ENCODE assay signal across 13 cellular contexts in the genomic region with DNA sequence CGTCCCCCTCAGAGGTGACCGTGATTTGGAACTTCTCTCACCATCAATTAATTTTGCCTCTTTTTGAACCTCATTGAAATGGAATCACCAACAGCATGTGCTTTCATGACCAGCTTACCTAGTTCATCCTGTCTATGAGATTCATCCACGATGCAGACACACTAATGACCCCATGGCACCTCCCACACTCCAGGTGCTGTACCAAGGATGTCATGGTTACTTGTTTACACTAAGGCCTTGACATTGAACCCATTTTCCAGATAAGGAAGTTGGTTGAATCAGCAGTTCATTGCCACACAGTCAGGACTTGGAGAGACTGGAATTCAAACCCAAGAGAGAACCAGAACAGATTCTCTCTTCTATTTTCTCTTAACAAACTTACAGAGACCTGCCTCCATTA.
A peak's percentile ranks its signal among the peaks of the same experiment; 100 is the strongest.
DNase-seq lines count a peak whose midpoint lies in the region; ATAC-seq and TF ChIP-seq lines count a peak whose summit lies in the region.
"Had no signal": no experiment of that assay in that cellular context is flagged by ENCODE, and none has a peak within 500 bp of the region (broad histone marks: within the 10 kb centered on the region; RNA-seq: fewer than 3 reads in every experiment).

No MANE protein-coding gene starts in this region.

- H3K4me3 ChIP-seq in adrenal gland, result no peak overlapping the region
- no peak overlapping the region for H3K4me3 ChIP-seq in esophagus muscularis mucosa
- no peak overlapping the region for H3K4me3 ChIP-seq in tibial nerve

- H3K27me3 ChIP-seq in adrenal gland, result no peaks in the 10 kb centered on the region
- no peaks in the 10 kb centered on the region for H3K27me3 ChIP-seq in esophagus muscularis mucosa
- H3K27me3 ChIP-seq in tibial nerve, result no peaks in the 10 kb centered on the region

- peaks cover 5% of the 10 kb centered on the region for H3K9me3 Mint-ChIP-seq in neural crest cell

- DNase-seq in adrenal gland, result no peak
- DNase-seq in esophagus muscularis mucosa (ENCODE audit: extremely low spot score), result no peak
- DNase-seq in neural crest cell (ENCODE audit: low read depth, low spot score), result no peak
- DNase-seq in tibial nerve (ENCODE audit: low spot score in 2 of 2), result no peak
- DNase-seq in GM19238 (ENCODE audit: insufficient read length, low spot score), result no peak
- no peak for DNase-seq in globus pallidus (ENCODE audit: low spot score)
- DNase-seq: activated CD4-positive, alpha-beta T cell treated with anti-CD3 and anti-CD28 coated beads for 48 hours; cerebellar nuclear complex; KBM-7; nucleus accumbens; T-helper 1 cell had no signal

- H3K4me3 Mint-ChIP-seq in neural crest cell, result no peak overlapping the region

- no peaks in the 10 kb centered on the region for H3K27me3 Mint-ChIP-seq in neural crest cell (ENCODE audit: low read depth)

- H3K27ac ChIP-seq in adrenal gland (peak overlapping the region in 4 of 5 donors; percentile 76 to 91 (median 82)), esophagus muscularis mucosa (replicated peaks in 1 of 4) (peak overlapping the region; percentile 88 to 95 (median 91)), tibial nerve (peak overlapping the region; percentile 81 to 95 (median 88))

- ATAC-seq in GM19328 (IDR thresholded peaks at IDR 0.05; ENCODE audit: unreplicated experiment), result no peak

- TF ChIP-seq POLR2A in adrenal gland (IDR thresholded peaks at IDR 0.05), result no peak
- no peak for TF ChIP-seq POLR2A in esophagus muscularis mucosa (IDR thresholded peaks at IDR 0.05; ENCODE audit: low read depth)
- TF ChIP-seq POLR2A in tibial nerve (IDR thresholded peaks at IDR 0.05), result no peak

- H3K4me1 ChIP-seq in adrenal gland (replicated peaks in 1 of 2) (peaks cover 34 to 45% of the 10 kb centered on the region in 2 donors), esophagus muscularis mucosa (peaks cover 52 to 61% (median 58%) of the 10 kb centered on the region in 4 donors), tibial nerve (peaks cover 3 to 56% (median 49%) of the 10 kb centered on the region in 4 donors)

- H3K36me3 Mint-ChIP-seq in neural crest cell (ENCODE audit: low read depth), result peaks cover 14% of the 10 kb centered on the region

- intact Hi-C loops in adrenal gland (cut with DNase I) (no loop called here), esophagus muscularis mucosa (cut with DNase I) (loop anchor here (5.0 kb wide), 1 partner anchor 140 kb away; the partner anchor contains the start of gene ZFP36L2)

- no peak for TF ChIP-seq CTCF in adrenal gland (IDR thresholded peaks at IDR 0.05)
- TF ChIP-seq CTCF in esophagus muscularis mucosa (IDR thresholded peaks at IDR 0.05), result no peak
- TF ChIP-seq CTCF in neural crest cell (conservative IDR thresholded peaks at IDR 0.05), result no peak
- TF ChIP-seq CTCF in tibial nerve (IDR thresholded peaks at IDR 0.05), result no peak

- H3K36me3 ChIP-seq in adrenal gland (replicated peaks in 1 of 2), result no peaks in the 10 kb centered on the region
- H3K36me3 ChIP-seq in esophagus muscularis mucosa, result no peaks in the 10 kb centered on the region
- H3K36me3 ChIP-seq in tibial nerve, result no peaks in the 10 kb centered on the region

- H3K9me3 ChIP-seq in adrenal gland (replicated peaks in 1 of 3), result peaks cover 0 to 5% (median 0%) of the 10 kb centered on the region in 3 donors
- peaks cover 0 to 7% (median 3%) of the 10 kb centered on the region in 4 donors for H3K9me3 ChIP-seq in esophagus muscularis mucosa
- peaks cover 0 to 12% (median 5%) of the 10 kb centered on the region in 4 donors for H3K9me3 ChIP-seq in tibial nerve

- WGBS in adrenal gland, 4 donors, result 83 to 93% (median 87%) methylated on average over 3 of the region's 3 CpGs
- WGBS in esophagus muscularis mucosa, result 88% methylated on average over 3 of the region's 3 CpGs
- 93 to 96% methylated on average over 3 of the region's 3 CpGs for WGBS in tibial nerve, 2 donors

- H3K4me1 Mint-ChIP-seq in neural crest cell, result peaks cover 71% of the 10 kb centered on the region

- TF ChIP-seq EP300 in esophagus muscularis mucosa (IDR thresholded peaks at IDR 0.05) (no peak), tibial nerve (IDR thresholded peaks at IDR 0.05) (no peak)

- peak overlapping the region; percentile 46 for H3K27ac Mint-ChIP-seq in neural crest cell (ENCODE audit: unreplicated experiment)
- H3K27ac Mint-ChIP-seq: activated T-helper 2 cell treated with anti-CD3 and anti-CD28 coated beads, Interferon-gamma antibody, Interleukin-2, Interleukin-4, amounts not matched to agents 10 μg/mL and 5 μg/mL and 100 μg/mL, durations not matched to agents 14 hours and 24 hours and 36 hours had no signal
